Comparison of ENCODE assay signal across 1 cellular context in genomic region chr9:97808415-97808814, GRCh38.
TF ChIP-seq lines count a peak whose summit lies in the region.

No MANE protein-coding gene starts in this region.

TF ChIP-seq in Ishikawa, 13 proteins besides CTCF, POLR2A, EP300 and RAD21 (continued from another document):
- no peak for TF ChIP-seq REST (IDR thresholded peaks at IDR 0.05; ENCODE audit: low read depth)
- TF ChIP-seq NFIC (IDR thresholded peaks at IDR 0.05): no peak
- no peak for TF ChIP-seq CREB1 (IDR thresholded peaks at IDR 0.05; ENCODE audit: low read depth)
